Comparison of ENCODE assay signal across 8 cellular contexts in genomic region chr2:43637030-43637803, GRCh38. TPM values are rescaled to one million over a fixed set of nuclear protein-coding genes. Genes with fewer than 3 reads are reported as not detected.
A peak's percentile ranks its signal among the peaks of the same experiment; 100 is the strongest.
DNase-seq lines count a peak whose midpoint lies in the region; ATAC-seq and TF ChIP-seq lines count a peak whose summit lies in the region.

Gene PLEKHH2 (plus strand): TSS chr2:43637260. CDS start chr2:43644674, 7,414 bp downstream.

- peak within 1 kb of the TSS; percentile 1 to 50 for H3K27ac Mint-ChIP-seq in activated naive CD4-positive, alpha-beta T cell treated with anti-CD3 and anti-CD28 coated beads, Interleukin-2, amount 50 U/mL, for 72 hours
- no peak within 1 kb of the TSS for H3K27ac Mint-ChIP-seq in glutamatergic neuron (ENCODE audit: unreplicated experiment)

- peaks cover 4% of the 10 kb centered on the region for H3K4me1 Mint-ChIP-seq in glutamatergic neuron (ENCODE audit: low read depth, unreplicated experiment)

- H3K4me3 Mint-ChIP-seq in glutamatergic neuron (ENCODE audit: unreplicated experiment): peak within 1 kb of the TSS; percentile 87

- H3K9me3 Mint-ChIP-seq in activated naive CD4-positive, alpha-beta T cell treated with anti-CD3 and anti-CD28 coated beads, Interleukin-2, amount 50 U/mL, for 72 hours: peaks cover 0 to 3% of the 10 kb centered on the region in 2 donors
- peaks cover 4% of the 10 kb centered on the region for H3K9me3 Mint-ChIP-seq in glutamatergic neuron (ENCODE audit: unreplicated experiment)

- H3K27me3 Mint-ChIP-seq in glutamatergic neuron (ENCODE audit: unreplicated experiment): peaks cover 2% of the 10 kb centered on the region

- H3K27me3 ChIP-seq in H7 (ENCODE audit: control insufficient read depth, insufficient read depth, low read length): peaks cover 13% of the 10 kb centered on the region

- peak; percentile 100 for ATAC-seq in activated naive CD4-positive, alpha-beta T cell treated with anti-CD3 and anti-CD28 coated beads, Interleukin-2, amount 50 U/mL, for 72 hours

- TF ChIP-seq CTCF in glutamatergic neuron (IDR thresholded peaks at IDR 0.05; ENCODE audit: partially characterized antibody, unreplicated experiment): no peak

- H3K4me3 ChIP-seq in H7 (ENCODE audit: insufficient read depth, low read depth, low read length): peak within 1 kb of the TSS; percentile 74
- H3K4me3 ChIP-seq in SK-N-MC: peak within 1 kb of the TSS; percentile 82

- H3K36me3 ChIP-seq in H7 (replicated peaks; ENCODE audit: control insufficient read depth, insufficient read depth, low read length) (no peaks in the 10 kb centered on the region), SK-N-MC (ENCODE audit: insufficient read depth, low read length) (no peaks in the 10 kb centered on the region)

- no peak within 1 kb of the TSS for H3K27ac ChIP-seq in SK-N-MC
- peak within 1 kb of the TSS; percentile 42 for H3K27ac ChIP-seq in substantia nigra (ENCODE audit: low read depth, low read length, poor library complexity, severe bottlenecking)

- H3K9me3 ChIP-seq in SK-N-MC (ENCODE audit: low read depth, low read length): no peaks in the 10 kb centered on the region

- no peaks in the 10 kb centered on the region for H3K36me3 Mint-ChIP-seq in activated naive CD4-positive, alpha-beta T cell treated with anti-CD3 and anti-CD28 coated beads, Interleukin-2, amount 50 U/mL, for 72 hours
- H3K36me3 Mint-ChIP-seq in glutamatergic neuron (ENCODE audit: unreplicated experiment): no peaks in the 10 kb centered on the region

- DNase-seq in Daoy (ENCODE audit: low read depth) (peak; percentile 90), H7 (peak; percentile 96), M059J (ENCODE audit: low read depth) (peak; percentile 77), SK-N-MC (ENCODE audit: low read depth, low spot score) (no peak), glutamatergic neuron (peak; percentile 93), occipital lobe (lab: John Stamatoyannopoulos, UW) (peak; percentile 34), substantia nigra (lab: John Stamatoyannopoulos, UW) (peak; percentile 14 to 93 (median 80))
- DNase-seq in activated naive CD4-positive, alpha-beta T cell treated with anti-CD3 and anti-CD28 coated beads, Interleukin-2, amount 50 U/mL, for 72 hours (ENCODE audit: low spot score in 2 of 2): peak; percentile 92 to 95

- H3K9ac ChIP-seq in SK-N-MC (ENCODE audit: insufficient read length): peak within 1 kb of the TSS; percentile 49

RNA-seq across cellular contexts. Expression of gene PLEKHH2, which starts in this region (rescaled TPM):
- 0.51 and 1.2 TPM in 2 replicates for total RNA-seq in Daoy (2014; rRNA removed; shearing (Covaris generic))
- total RNA-seq in H7 (2014; rRNA removed; shearing (Covaris generic)): 1.4 and 2.1 TPM in 2 replicates
- 2.4 and 2.5 TPM in 2 replicates for total RNA-seq in M059J (2014; rRNA removed; shearing (Covaris generic))
- total RNA-seq in activated naive CD4-positive, alpha-beta T cell treated with anti-CD3 and anti-CD28 coated beads, Interleukin-2, amount 50 U/mL, for 72 hours: 1 to 10 TPM; 2.4 to 8.6 TPM
- total RNA-seq in glutamatergic neuron (ENCODE audit: unreplicated experiment) (0.71 TPM), occipital lobe (8.4 TPM)

Comparison
In these comparisons a context has a peak if more than half of its experiments do, and no peak if none do; other contexts are left out.
1. Peak in DNase-seq in glutamatergic neuron; RNA of the gene not detected or under 1 TPM.